8 cellular contexts compared by ENCODE assay signal in the genomic region with DNA sequence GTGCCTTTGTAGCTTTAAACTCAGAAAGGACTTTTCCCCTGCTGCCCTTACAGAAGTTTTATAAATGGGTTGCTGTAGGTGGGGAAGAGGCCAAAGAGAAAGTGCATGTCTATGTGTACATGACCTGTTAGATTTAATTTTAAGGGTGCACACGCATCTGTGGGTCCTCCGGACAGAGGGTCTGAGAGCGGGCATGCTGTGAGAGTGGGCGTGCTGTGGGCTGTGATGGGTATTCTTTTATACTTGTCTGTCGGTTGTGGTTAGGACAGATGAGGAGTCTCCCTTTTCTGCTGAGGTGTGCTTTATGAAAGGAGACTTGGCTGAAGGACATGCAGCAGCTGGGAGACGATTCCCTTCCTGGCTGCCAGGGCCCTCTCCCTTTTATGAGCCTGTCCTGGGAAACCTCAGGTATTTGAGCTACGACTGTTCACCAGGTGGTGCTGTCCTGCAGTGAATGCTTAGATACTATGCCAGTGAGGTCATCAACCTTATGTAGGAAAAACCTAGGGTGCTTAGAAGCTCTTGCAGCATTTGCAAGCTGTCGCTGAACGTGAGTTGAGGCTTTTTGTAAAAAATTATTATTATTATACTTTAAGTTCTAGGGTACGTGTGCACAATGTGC.
A peak's percentile ranks its signal among the peaks of the same experiment; 100 is the strongest.
DNase-seq lines count a peak whose midpoint lies in the region; ATAC-seq lines count a peak whose summit lies in the region.

No MANE protein-coding gene starts in this region.

- H4K91ac ChIP-seq in mesenchymal stem cell (ENCODE audit: low read length) = no peak overlapping the region

- WGBS in mesenchymal stem cell = 76% methylated on average over 9 of the region's 10 CpGs

- no peak overlapping the region for H3K18ac ChIP-seq in mesenchymal stem cell (ENCODE audit: low read depth in 1 of 2, low read length in 2 of 2)

- no peaks in the 10 kb centered on the region for H3K27me3 ChIP-seq in mesenchymal stem cell (ENCODE audit: control insufficient read depth in 1 of 2, insufficient read depth in 1 of 2, low read length in 2 of 2)

- no peak overlapping the region for H3K4ac ChIP-seq in mesenchymal stem cell (ENCODE audit: low read depth in 1 of 2, low read length in 2 of 2)

- H2BK15ac ChIP-seq in mesenchymal stem cell (ENCODE audit: low read depth, poor library complexity, severe bottlenecking) = no peak overlapping the region

- H3K4me2 ChIP-seq in mesenchymal stem cell (ENCODE audit: low read length, poor library complexity, severe bottlenecking) = no peak overlapping the region

- H2AFZ ChIP-seq in mesenchymal stem cell (ENCODE audit: low read depth, low read length) = no peak overlapping the region

- peaks cover 15% of the 10 kb centered on the region for H3K79me1 ChIP-seq in mesenchymal stem cell (replicated peaks; ENCODE audit: low read length, poor library complexity, severe bottlenecking)

- H2BK5ac ChIP-seq in mesenchymal stem cell (ENCODE audit: low read depth, low read length, poor library complexity, severe bottlenecking) = no peak overlapping the region

- H3K4me3 ChIP-seq in mesenchymal stem cell (ENCODE audit: insufficient read depth in 1 of 2, low read depth in 1 of 2, low read length in 2 of 2) = no peak overlapping the region

- no peak for ATAC-seq in GM21423 (IDR thresholded peaks at IDR 0.05; ENCODE audit: unreplicated experiment)
- ATAC-seq in HG03039 (IDR thresholded peaks at IDR 0.05; ENCODE audit: unreplicated experiment) = no peak

- H2AK5ac ChIP-seq in mesenchymal stem cell (ENCODE audit: low read length, severe bottlenecking) = no peak overlapping the region

- no peak overlapping the region for H3K23ac ChIP-seq in mesenchymal stem cell (ENCODE audit: low read length in 2 of 2)

- peak overlapping the region; percentile 49 for H3K27ac ChIP-seq in mesenchymal stem cell (ENCODE audit: low read length, poor library complexity, severe bottlenecking)

- peak; percentile 23 for DNase-seq in SIG-M5 treated with dmso at 0.1 percent for 504 hours (lab: John Stamatoyannopoulos, UW; ENCODE audit: unreplicated experiment)
- DNase-seq in SIG-M5 (lab: John Stamatoyannopoulos, UW) = no peak
- DNase-seq in NCI-H226 = peak; percentile 82
- DNase-seq in cerebellar cortex (ENCODE audit: low spot score) = peak; percentile 69
- peak; percentile 59 for DNase-seq in mesenchymal stem cell
- DNase-seq in medulla oblongata (ENCODE audit: extremely low spot score) = no peak

- H3K14ac ChIP-seq in mesenchymal stem cell (ENCODE audit: low read length in 2 of 2) = peak overlapping the region in 1 of 2 experiments; percentile 49

- no peak overlapping the region for H2BK120ac ChIP-seq in mesenchymal stem cell (ENCODE audit: low read depth, low read length)

- H4K8ac ChIP-seq in mesenchymal stem cell (ENCODE audit: low read length) = peak overlapping the region; percentile 12

- peaks cover 0 to under 1% of the 10 kb centered on the region in 2 experiments for H3K36me3 ChIP-seq in mesenchymal stem cell (ENCODE audit: control insufficient read depth in 1 of 2, insufficient read depth in 2 of 2, low read depth in 1 of 2, low read length in 2 of 2)

- H2BK12ac ChIP-seq in mesenchymal stem cell (ENCODE audit: low read length in 2 of 2) = no peak overlapping the region

- H3K9me3 ChIP-seq in mesenchymal stem cell (ENCODE audit: control insufficient read depth, low read length) = no peaks in the 10 kb centered on the region

- peaks cover 11% of the 10 kb centered on the region for H3K4me1 ChIP-seq in mesenchymal stem cell (ENCODE audit: control insufficient read depth, insufficient read depth, low read depth, low read length)

- H3K9ac ChIP-seq in mesenchymal stem cell (ENCODE audit: low read length) = no peak overlapping the region

Comparison
In these comparisons a context has a peak if more than half of its experiments do, and no peak if none do; other contexts are left out.
1. DNase-seq: peak in SIG-M5 treated with dmso at 0.1 percent for 504 hours (single experiment), NCI-H226 (single experiment), cerebellar cortex (single experiment) and mesenchymal stem cell (single experiment); none in SIG-M5 (single experiment) and medulla oblongata (single experiment).